In genomic region chr5:180210077-180210476, GRCh38 we compare ENCODE assay signal across 10 cellular contexts. TPM values are rescaled to one million over a fixed set of nuclear protein-coding genes. Genes with fewer than 3 reads are reported as not detected.
A peak's percentile ranks its signal among the peaks of the same experiment; 100 is the strongest.
DNase-seq lines count a peak whose midpoint lies in the region; ATAC-seq, FAIRE-seq and TF ChIP-seq lines count a peak whose summit lies in the region.
"Not testable (repeated sequence)": the region's sequence is repeated elsewhere in the genome, so short reads cannot be mapped to it uniquely, and the experiment has no call there.
"Had no signal": no experiment of that assay in that cellular context is flagged by ENCODE, and none has a peak within 500 bp of the region (broad histone marks: within the 10 kb centered on the region; RNA-seq: fewer than 3 reads in every experiment).

No MANE protein-coding gene starts in this region.

- H3K9me3 Mint-ChIP-seq in CD4-positive, alpha-beta memory T cell; WTC11; naive B cell; neural crest cell: not testable (repeated sequence)

- H2AFZ ChIP-seq in K562 (ENCODE audit: low read depth, low read length): peak overlapping the region; percentile 38; the same call in 1 of the 2 replicates
- H2AFZ ChIP-seq in H1 (ENCODE audit: low read length): not testable (repeated sequence)

- not testable (repeated sequence) for H2BK12ac ChIP-seq in H1 (ENCODE audit: low read depth, low read length)

- intact Hi-C loops in CD4-positive, alpha-beta memory T cell (cut with micrococcal nuclease); K562 (cut with micrococcal nuclease); testis (cut with DNase I; ENCODE audit: low total_unique reads): not testable (repeated sequence)

- not testable (repeated sequence) for H2BK5ac ChIP-seq in H1 (ENCODE audit: low read depth, low read length)

- not testable (repeated sequence) for H3K4me2 ChIP-seq in K562 (ENCODE audit: insufficient read depth, low read length); H1 (ENCODE audit: insufficient read depth in 1 of 2, low read depth in 2 of 2, low read length in 2 of 2)

- ATAC-seq in WTC11; naive B cell (ENCODE audit: low read depth in 2 of 2): not testable (repeated sequence)
- peak; percentile 30 for ATAC-seq in K562

- not testable (repeated sequence) for TF ChIP-seq EP300 in K562 (IDR thresholded peaks at IDR 0.05; ENCODE audit: low read length); H1 (IDR thresholded peaks at IDR 0.05; ENCODE audit: borderline replicate concordance in 1 of 2, low read depth in 2 of 2, low read length in 2 of 2)

- BruUV-seq in K562 (replicated peaks; lab: Mats Ljungman, UMichigan): not testable (repeated sequence)

- POLR2A ChIA-PET in CD4-positive, alpha-beta memory T cell (lab: Charles Lee; ENCODE audit: partially characterized antibody); WTC11 (lab: Charles Lee): not testable (repeated sequence)
- POLR2A ChIA-PET in HEK293 (lab: Yijun Ruan, JAX) (interaction anchor here (0.7 kb wide), 2 partner anchors 71 to 203 kb away, joined by 3 read pairs; no protein-coding TSS in a partner anchor), K562 (lab: Yijun Ruan, JAX) (interaction anchor here (0.5 to 1.3 kb wide), 4 partner anchors 12 to 586 kb away, joined by 3 to 5 read pairs (median 4); partner anchors contain the start of gene HNRNPH1), H1 (lab: Charles Lee; ENCODE audit: partially characterized antibody) (interaction anchor here (1.6 kb wide), 1 partner anchor 12 kb away, joined by 4 read pairs; no protein-coding TSS in a partner anchor)

- H3K4me1 Mint-ChIP-seq in CD4-positive, alpha-beta memory T cell: peaks cover 4 to 11% (median 6%) of the 10 kb centered on the region in 4 donors
- peaks cover 10% of the 10 kb centered on the region for H3K4me1 Mint-ChIP-seq in WTC11
- H3K4me1 Mint-ChIP-seq in naive B cell: peaks cover 10 to 15% (median 10%) of the 10 kb centered on the region in 3 donors
- not testable (repeated sequence) for H3K4me1 Mint-ChIP-seq in neural crest cell

- H3K36me3 Mint-ChIP-seq in CD4-positive, alpha-beta memory T cell; WTC11; naive B cell; neural crest cell (ENCODE audit: low read depth): not testable (repeated sequence)

- H4K5ac ChIP-seq in H1 (ENCODE audit: insufficient read length, low read depth, low read length): not testable (repeated sequence)

- not testable (repeated sequence) for H3K36me3 ChIP-seq in CD4-positive, alpha-beta memory T cell (ENCODE audit: insufficient read depth, low read length); HEK293 (ENCODE audit: control insufficient read depth in 2 of 2, insufficient read depth in 1 of 2, low read length in 2 of 2); K562 (ENCODE audit: control insufficient read depth, insufficient read depth, low read length); H1 (ENCODE audit: control insufficient read depth in 2 of 4, insufficient read depth in 4 of 4, low read length in 3 of 4); testis (ENCODE audit: low read depth, missing control alignments)

- H2AK5ac ChIP-seq in H1 (ENCODE audit: low read depth, low read length): not testable (repeated sequence)

- not testable (repeated sequence) for H3K14ac ChIP-seq in H1 (ENCODE audit: insufficient read length)

- not testable (repeated sequence) for H4K8ac ChIP-seq in H1 (ENCODE audit: extremely low read depth, insufficient read depth, low read length)

- not testable (repeated sequence) for H3K9me3 ChIP-seq in CD4-positive, alpha-beta memory T cell (ENCODE audit: control insufficient read depth in 1 of 2, low read length in 2 of 2); HEK293 (ENCODE audit: control insufficient read depth, insufficient read depth, low read depth, low read length); K562 (replicated peaks; ENCODE audit: control insufficient read depth, insufficient read depth, low read depth, low read length); H1 (ENCODE audit: insufficient read depth in 2 of 2, low read depth in 1 of 2, low read length in 1 of 2); testis

- not testable (repeated sequence) for H3K9ac ChIP-seq in K562 (ENCODE audit: insufficient read depth in 1 of 2, low read depth in 2 of 2, low read length in 2 of 2); H1 (replicated peaks in 1 of 4; ENCODE audit: extremely low read depth in 1 of 4, low read depth in 3 of 4, low read length in 3 of 4)

- not testable (repeated sequence) for H3K27ac Mint-ChIP-seq in CD4-positive, alpha-beta memory T cell; WTC11; naive B cell; neural crest cell (ENCODE audit: unreplicated experiment)

- H2BK15ac ChIP-seq in H1 (ENCODE audit: low read length): not testable (repeated sequence)

- H3K4me3 ChIP-seq in CD4-positive, alpha-beta memory T cell (ENCODE audit: low read length in 2 of 2); HEK293 (ENCODE audit: low read depth, low read length); K562; H1 (ENCODE audit: extremely low read depth in 1 of 4, insufficient read depth in 2 of 4, low read depth in 3 of 4, low read length in 4 of 4): not testable (repeated sequence)
- peak overlapping the region in 1 of 2 donors; percentile 31 for H3K4me3 ChIP-seq in testis

- 30% methylated on average over 11 of the region's 12 CpGs for WGBS in K562 (ENCODE audit: insufficient coverage, low coverage, missing lambda C conversion rate)
- 88% methylated on average over 7 of the region's 12 CpGs; no CpG with 5 or more reads in 1 of the 2 experiments for WGBS in H1 (ENCODE audit: extremely low coverage in 1 of 2, insufficient coverage in 1 of 2, insufficient read length in 1 of 2, insufficient replicate concordance in 2 of 2, low coverage in 1 of 2, low lambda C conversion rate in 2 of 2, missing lambda C conversion rate in 1 of 2), 2 experiments
- WGBS in testis, 2 donors: 53 to 71% methylated on average over 12 of the region's 12 CpGs

- not testable (repeated sequence) for DNase-seq in CD4-positive, alpha-beta memory T cell; WTC11 (ENCODE audit: low spot score); H1 (ENCODE audit: low read depth in 1 of 2, low spot score in 2 of 2); naive B cell; neural crest cell (ENCODE audit: low read depth, low spot score)
- peak in 1 of 4 experiments; percentile 23 for DNase-seq in K562 (ENCODE audit: extremely low read depth in 1 of 4, low spot score in 3 of 4)
- peak; percentile 72 for DNase-seq in testis

- H3K4me1 ChIP-seq in CD4-positive, alpha-beta memory T cell (ENCODE audit: insufficient read depth, low read length); HEK293 (ENCODE audit: control insufficient read depth, insufficient read depth, low read length); H1 (replicated peaks in 1 of 4; ENCODE audit: control insufficient read depth in 3 of 4, insufficient read depth in 4 of 4, low read length in 3 of 4); testis: not testable (repeated sequence)
- peaks cover 8 to 41% of the 10 kb centered on the region in 2 experiments; a peak in 4 of 5 replicates for H3K4me1 ChIP-seq in K562 (replicated peaks in 1 of 2; ENCODE audit: control insufficient read depth in 2 of 2, insufficient read depth in 2 of 2, low read length in 2 of 2)

- H3K4me3 Mint-ChIP-seq in CD4-positive, alpha-beta memory T cell: peak overlapping the region in 5 of 8 donors; percentile 13 to 62 (median 47)
- not testable (repeated sequence) for H3K4me3 Mint-ChIP-seq in WTC11
- H3K4me3 Mint-ChIP-seq in naive B cell: peak overlapping the region in 7 of 8 donors; percentile 29 to 76 (median 63)
- peak overlapping the region; percentile 74 for H3K4me3 Mint-ChIP-seq in neural crest cell

- not testable (repeated sequence) for H4K20me1 ChIP-seq in K562 (replicated peaks; ENCODE audit: control insufficient read depth, insufficient read depth, low read length)
- peaks cover 0 to 14% of the 10 kb centered on the region in 2 experiments for H4K20me1 ChIP-seq in H1 (replicated peaks in 1 of 2; ENCODE audit: control insufficient read depth in 1 of 2, insufficient read depth in 2 of 2, low read length in 2 of 2)

- H2BK20ac ChIP-seq in H1 (ENCODE audit: low read length): not testable (repeated sequence)

- CTCF ChIA-PET in CD4-positive, alpha-beta memory T cell (lab: Charles Lee; ENCODE audit: partially characterized antibody): not testable (repeated sequence)
- CTCF ChIA-PET in HEK293 (lab: Yijun Ruan, JAX): interaction anchor here (1.1 to 3.5 kb wide), 5 partner anchors 9 to 118 kb away, joined by 3 to 10 read pairs (median 7); no protein-coding TSS in a partner anchor
- CTCF ChIA-PET in WTC11 (lab: Charles Lee): interaction anchor here (0.6 to 3.1 kb wide), 20 partner anchors 10 to 409 kb away, joined by 3 to 29 read pairs (median 4); no protein-coding TSS in a partner anchor
- CTCF ChIA-PET in K562 (lab: Yijun Ruan, JAX; ENCODE audit: low intra/inter-chr PET ratio): interaction anchor here (0.6 kb wide), 1 partner anchor 224 kb away, joined by 3 read pairs; no protein-coding TSS in a partner anchor
- CTCF ChIA-PET in H1 (lab: Charles Lee; ENCODE audit: partially characterized antibody): interaction anchor here (0.7 to 6.5 kb wide), 16 partner anchors 12 to 261 kb away, joined by 3 to 61 read pairs (median 3); no protein-coding TSS in a partner anchor

- not testable (repeated sequence) for H2BK120ac ChIP-seq in H1 (replicated peaks; ENCODE audit: low read depth, low read length)

- H3K23me2 ChIP-seq in H1 (ENCODE audit: low read depth, low read length): peaks cover 11% of the 10 kb centered on the region

- not testable (repeated sequence) for H3K56ac ChIP-seq in H1 (replicated peaks; ENCODE audit: insufficient read length, low read depth, low read length)

- not testable (repeated sequence) for H4K91ac ChIP-seq in H1 (replicated peaks; ENCODE audit: insufficient read length, low read length)

- not testable (repeated sequence) for H3K18ac ChIP-seq in H1 (ENCODE audit: extremely low read depth, low read length)

- H3K79me2 ChIP-seq in K562 (ENCODE audit: control insufficient read depth, insufficient read depth, low read length); H1 (ENCODE audit: control insufficient read depth in 1 of 2, insufficient read depth in 2 of 2, low read length in 2 of 2): not testable (repeated sequence)

- not testable (repeated sequence) for TF ChIP-seq RAD21 in K562 (CRISPR knock-in tag; conservative IDR thresholded peaks at IDR 0.05 in 1 of 2, IDR thresholded peaks at IDR 0.05 in 1 of 2); H1 (IDR thresholded peaks at IDR 0.05 in 1 of 2, conservative IDR thresholded peaks at IDR 0.05 in 1 of 2; ENCODE audit: low read depth in 2 of 2, low read length in 2 of 2)

- FAIRE-seq in K562 (lab: Jason Lieb, UNC): peak; percentile 65
- not testable (repeated sequence) for FAIRE-seq in H1 (lab: Jason Lieb, UNC)

- H3K9me1 ChIP-seq in K562 (ENCODE audit: control insufficient read depth, insufficient read depth, low read length): not testable (repeated sequence)

- H3K4ac ChIP-seq in H1 (replicated peaks; ENCODE audit: insufficient read length, low read depth, low read length): not testable (repeated sequence)

- not testable (repeated sequence) for H3K79me1 ChIP-seq in H1 (ENCODE audit: low read depth, low read length)

- not testable (repeated sequence) for H3K27ac ChIP-seq in CD4-positive, alpha-beta memory T cell (ENCODE audit: low read depth, low read length); HEK293 (ENCODE audit: extremely low read depth, low read depth, low read length); K562 (ENCODE audit: extremely low read depth, low read depth, low read length); H1 (ENCODE audit: low read depth, low read length); testis

- not testable (repeated sequence) for TF ChIP-seq CTCF in HEK293 (tag by site-specific recombination; IDR thresholded peaks at IDR 0.05); WTC11 (IDR thresholded peaks at IDR 0.05); K562 (IDR thresholded peaks at IDR 0.05 in 2 of 3, conservative IDR thresholded peaks at IDR 0.05 in 1 of 3; ENCODE audit: insufficient read depth in 2 of 3, low read depth in 1 of 3, low read length in 3 of 3); H1 (IDR thresholded peaks at IDR 0.05; ENCODE audit: control extremely low read depth in 1 of 3, insufficient read depth in 1 of 3, low read depth in 1 of 3, low read length in 3 of 3); neural crest cell (conservative IDR thresholded peaks at IDR 0.05); testis (IDR thresholded peaks at IDR 0.05)

- peaks cover 32 to 33% of the 10 kb centered on the region in 2 donors for H3K27me3 Mint-ChIP-seq in CD4-positive, alpha-beta memory T cell
- H3K27me3 Mint-ChIP-seq in WTC11 (ENCODE audit: low read depth) (peaks cover 35% of the 10 kb centered on the region), naive B cell (peaks cover 31 to 67% (median 56%) of the 10 kb centered on the region in 3 donors)
- not testable (repeated sequence) for H3K27me3 Mint-ChIP-seq in neural crest cell (ENCODE audit: low read depth)

- H3K23ac ChIP-seq in H1 (ENCODE audit: insufficient read length): not testable (repeated sequence)

- in situ Hi-C loops in K562 (cut with MboI): not testable (repeated sequence)

- not testable (repeated sequence) for TF ChIP-seq POLR2A in K562 (conservative IDR thresholded peaks at IDR 0.05); H1 (IDR thresholded peaks at IDR 0.05; ENCODE audit: control extremely low read depth in 1 of 2, low read depth in 2 of 2, low read length in 2 of 2); testis (IDR thresholded peaks at IDR 0.05)

- H3K27me3 ChIP-seq in CD4-positive, alpha-beta memory T cell (ENCODE audit: insufficient read depth, low read length): peaks cover 14% of the 10 kb centered on the region
- H3K27me3 ChIP-seq in K562 (ENCODE audit: control insufficient read depth in 2 of 2, insufficient read depth in 2 of 2, low read length in 2 of 2): peaks cover under 1 to 44% of the 10 kb centered on the region in 2 experiments; a peak in 4 of 5 replicates
- H3K27me3 ChIP-seq in H1 (replicated peaks in 1 of 4; ENCODE audit: control insufficient read depth in 3 of 4, extremely low read depth in 1 of 4, insufficient read depth in 3 of 4, low read length in 3 of 4): peaks cover 8 to 31% (median 21%) of the 10 kb centered on the region in 4 experiments; a peak in 6 of 7 replicates
- H3K27me3 ChIP-seq in testis: not testable (repeated sequence)

RNA-seq across cellular contexts. Expression of gene RASGEF1C, which starts 1.1 kb away (rescaled TPM):
- not detected for total RNA-seq in CD4-positive, alpha-beta memory T cell
- not detected for polyA plus RNA-seq in CD4-positive, alpha-beta memory T cell
- 0.44 to 0.96 TPM (median 0.82 TPM) in 3 replicates for total RNA-seq in WTC11 (2021)
- 0.18 and 0.81 TPM in 2 replicates for total RNA-seq in K562 (2011; cell fraction: chromatin; rRNA removed; ENCODE audit: low replicate concordance)
- total RNA-seq in K562 (2011; cell fraction: nucleolus; rRNA removed): 0.79 and 0.83 TPM in 2 replicates
- total RNA-seq in K562 (2011; cell fraction: nucleoplasm; rRNA removed): 0.73 TPM in 1 of 2 replicates, not detected in the other
- 1.1 TPM in 1 of 2 replicates, not detected in the other for total RNA-seq in K562 (2014; rRNA removed)
- total RNA-seq in K562 (2014; rRNA removed; fragmentation: Illumina TruSeq; extraction: Trizol): not detected in 2 replicates
- total RNA-seq in K562 (2015; rRNA removed; fragmentation: Illumina TruSeq; extraction: Trizol): 0.11 TPM in 1 of 2 replicates, not detected in the other
- total RNA-seq in K562 (2021): 0.31 and 0.35 TPM in 2 replicates
- 0.16 TPM in 1 of 2 replicates, not detected in the other for polyA plus RNA-seq in K562 (2011; rRNA removed)
- polyA plus RNA-seq in K562 (2011; cell fraction: cytosol; rRNA removed): 0.16 and 0.42 TPM in 2 replicates
- polyA plus RNA-seq in K562 (2011; cell fraction: nucleus; rRNA removed): 0.29 and 1.0 TPM in 2 replicates
- polyA plus RNA-seq in K562 (2012): 0.13 and 0.40 TPM in 2 replicates
- polyA plus RNA-seq in K562 (2014; fragmentation: Illumina TruSeq; extraction: Trizol): 0.04 and 0.30 TPM in 2 replicates
- polyA plus RNA-seq in K562 (2014; fragmentation: Nextera tagmentation; extraction: Ambion mirVana): not detected
- polyA plus RNA-seq in K562 (2014; rRNA removed): 0.21 and 0.47 TPM in 2 replicates
- polyA minus RNA-seq in K562 (2011; rRNA and poly(A)+ RNA removed): 0.27 TPM in 1 of 2 replicates, not detected in the other
- not detected in 2 replicates for polyA minus RNA-seq in K562 (2011; cell fraction: cytosol; rRNA and poly(A)+ RNA removed)
- 0.22 and 0.27 TPM in 2 replicates for polyA minus RNA-seq in K562 (2011; cell fraction: nucleus; rRNA and poly(A)+ RNA removed)
- 0.46 and 0.61 TPM in 2 replicates for total RNA-seq in H1 (2021; fragmentation: NEBNext Ultra II Directional; extraction: Animal tissue kit (Norgen Biotek cat#: 25700))
- 0.26 and 0.44 TPM in 2 replicates for polyA plus RNA-seq in H1 (2011; rRNA removed)
- polyA plus RNA-seq in H1 (2011; cell fraction: cytosol; rRNA removed): 0.17 TPM
- polyA plus RNA-seq in H1 (2011; cell fraction: nucleus; rRNA removed): 0.47 TPM
- polyA plus RNA-seq in H1 (2012, experiment 1 of 2): 0.26 to 0.46 TPM (median 0.36 TPM) in 4 replicates
- polyA plus RNA-seq in H1 (2012, experiment 2 of 2): 0.38 TPM
- 0.22 TPM for polyA plus RNA-seq in H1 (2013, experiment 1 of 2)
- 0.15 TPM for polyA plus RNA-seq in H1 (2013, experiment 2 of 2)
- polyA minus RNA-seq in H1 (2011; rRNA and poly(A)+ RNA removed): 0.27 TPM in 1 of 2 replicates, not detected in the other
- not detected for polyA minus RNA-seq in H1 (2011; cell fraction: cytosol; rRNA and poly(A)+ RNA removed)
- polyA minus RNA-seq in H1 (2011; cell fraction: nucleus; rRNA and poly(A)+ RNA removed): 0.40 TPM
- polyA plus RNA-seq in naive B cell (ENCODE audit: low read depth in 6 of 6): not detected
- total RNA-seq in neural crest cell: 1.7 and 2.0 TPM in 2 replicates
- 1 to 10 TPM; 8.0 to 8.5 TPM for total RNA-seq in testis
- polyA plus RNA-seq in testis (ENCODE audit: insufficient read depth, low read depth, low replicate concordance): 19.0 TPM
- total RNA-seq: Caco-2; CD8-positive, alpha-beta memory T cell had no signal
- polyA plus RNA-seq: CD8-positive, alpha-beta memory T cell had no signal
